Comparison of ENCODE assay signal across 1 cellular context in the genomic region with DNA sequence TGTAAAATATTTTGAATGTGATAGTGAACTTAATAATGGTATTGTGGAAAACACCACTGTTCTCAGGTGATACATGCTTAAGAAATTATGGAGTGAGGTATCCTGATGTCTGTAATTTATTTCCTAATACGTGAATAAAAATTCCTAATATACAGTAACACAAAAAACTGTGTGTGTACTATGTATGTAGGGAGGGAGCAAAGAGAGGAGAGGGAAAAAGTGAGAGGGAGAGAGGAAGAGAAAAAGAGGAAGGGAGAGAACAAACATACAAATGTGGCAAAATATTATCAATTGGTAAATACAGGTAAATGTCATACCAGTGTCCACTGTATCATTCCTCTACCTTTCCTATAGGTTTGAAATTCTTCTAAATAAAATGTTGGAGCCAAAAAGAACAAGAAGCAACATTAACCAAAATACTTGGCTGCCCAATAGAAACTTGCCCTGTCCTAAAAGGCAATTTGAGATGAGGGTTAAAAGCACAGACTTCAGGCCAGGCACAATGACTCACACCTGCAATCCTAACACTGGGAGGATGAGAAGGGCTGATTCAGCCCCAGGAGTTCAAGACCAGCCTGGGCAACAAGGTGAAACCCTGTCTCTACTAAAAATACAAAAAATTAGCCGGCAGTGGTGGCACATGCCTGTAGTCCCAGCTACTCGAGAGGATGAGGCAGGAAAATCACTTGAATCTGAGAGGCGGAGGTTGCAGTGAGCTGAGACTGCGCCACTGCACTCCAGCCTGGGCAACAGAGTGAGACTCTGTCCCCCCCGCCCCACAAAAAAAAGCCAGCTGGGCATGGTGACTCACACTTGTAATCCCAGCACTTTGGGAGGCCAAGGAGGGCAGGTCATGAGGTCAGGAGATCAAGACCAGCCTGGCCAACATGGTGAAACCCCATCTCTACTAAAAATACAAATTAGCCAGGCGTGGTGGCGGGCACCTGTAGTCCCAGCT.
TF ChIP-seq lines count a peak whose summit lies in the region.

No MANE protein-coding gene starts in this region.

TF ChIP-seq in A549, 52 proteins besides CTCF, POLR2A, EP300 and RAD21:
- TF ChIP-seq CEBPB (IDR thresholded peaks at IDR 0.05), result no peak
- TF ChIP-seq FOSL2 (IDR thresholded peaks at IDR 0.05), result no peak
- peak; percentile 12; the same call in 1 of the 2 replicates for TF ChIP-seq FOSL2 (CRISPR knock-in tag; IDR thresholded peaks at IDR 0.05)
- TF ChIP-seq ZFP36 (IDR thresholded peaks at IDR 0.05; ENCODE audit: borderline replicate concordance, partially characterized antibody), result no peak
